In genomic region chr22:26588749-26589366, GRCh38 we compare ENCODE assay signal across 8 cellular contexts. TPM values are rescaled to one million over a fixed set of nuclear protein-coding genes. Genes with fewer than 3 reads are reported as not detected.
DNase-seq lines count a peak whose midpoint lies in the region; FAIRE-seq and TF ChIP-seq lines count a peak whose summit lies in the region.

No MANE protein-coding gene starts in this region.

- H2BK12ac ChIP-seq in neuronal stem cell (ENCODE audit: low read length): no peak overlapping the region

- no TSS peak for BruUV-seq in OCI-LY7 (replicated peaks; lab: Mats Ljungman, UMichigan)

- H3K36me3 Mint-ChIP-seq in CD4-positive, alpha-beta memory T cell: peaks cover 0 to 13% of the 10 kb centered on the region in 2 donors
- H3K36me3 Mint-ChIP-seq in endodermal cell (ENCODE audit: low read depth): peaks cover 20% of the 10 kb centered on the region

- no peaks in the 10 kb centered on the region for H3K36me3 ChIP-seq in CD4-positive, alpha-beta memory T cell (ENCODE audit: insufficient read depth, low read length)
- H3K36me3 ChIP-seq in OCI-LY7 (ENCODE audit: insufficient read depth, low read length) (peaks cover 4% of the 10 kb centered on the region; the same call in 1 of the 2 replicates), endodermal cell (ENCODE audit: control insufficient read depth, insufficient read depth, low read length) (no peaks in the 10 kb centered on the region), neuronal stem cell (replicated peaks in 1 of 2; ENCODE audit: control insufficient read depth in 2 of 2, insufficient read depth in 2 of 2, low read length in 2 of 2) (peaks cover 0 to 29% of the 10 kb centered on the region in 2 donors)

- H2BK120ac ChIP-seq in neuronal stem cell (ENCODE audit: low read depth, low read length): peak overlapping the region; percentile 19

- H3K79me2 ChIP-seq in OCI-LY7 (ENCODE audit: insufficient read depth, low read depth, low read length): peaks cover 10% of the 10 kb centered on the region; the same call in 1 of the 2 replicates

- H3K23ac ChIP-seq in neuronal stem cell (ENCODE audit: low read depth, low read length, poor library complexity): peak overlapping the region; percentile 12

- DNase-seq in CD4-positive, alpha-beta memory T cell: no peak
- DNase-seq in OCI-LY7 (ENCODE audit: low spot score) (no peak), endodermal cell (no peak), neuronal stem cell (ENCODE audit: low spot score) (no peak), frontal cortex (ENCODE audit: low spot score in 2 of 2) (no peak), HuH-7 (ENCODE audit: low spot score) (no peak), cortex of kidney (lab: John Stamatoyannopoulos, UW) (no peak)
- no peak for DNase-seq in effector CD8-positive, alpha-beta T cell (lab: John Stamatoyannopoulos, UW)

- peaks cover 8% of the 10 kb centered on the region for H3K79me1 ChIP-seq in neuronal stem cell (ENCODE audit: low read depth, low read length)

- CTCF ChIA-PET in CD4-positive, alpha-beta memory T cell (lab: Charles Lee; ENCODE audit: partially characterized antibody): no interaction called here
- CTCF ChIA-PET in OCI-LY7 (lab: Charles Lee; ENCODE audit: unreplicated experiment): interaction anchor here (0.6 kb wide), 1 partner anchor 1394 kb away, joined by 3 read pairs; no protein-coding TSS in a partner anchor

- POLR2A ChIA-PET in CD4-positive, alpha-beta memory T cell (lab: Charles Lee; ENCODE audit: partially characterized antibody): interaction anchor here (1.2 to 2.8 kb wide), 5 partner anchors 9 to 105 kb away, joined by 3 to 12 read pairs (median 5); partner anchors contain the start of genes HPS4, SRRD and TFIP11
- POLR2A ChIA-PET in OCI-LY7 (lab: Charles Lee): no interaction called here

- H3K9me3 Mint-ChIP-seq in CD4-positive, alpha-beta memory T cell: peaks cover 0 to 2% (median 0%) of the 10 kb centered on the region in 8 donors
- no peaks in the 10 kb centered on the region for H3K9me3 Mint-ChIP-seq in endodermal cell

- peak overlapping the region; percentile 77 for H3K9ac ChIP-seq in endodermal cell (ENCODE audit: extremely low read depth, low read length, poor library complexity, severe bottlenecking)
- H3K9ac ChIP-seq in neuronal stem cell (ENCODE audit: low read depth, low read length, poor library complexity): peak overlapping the region; percentile 82

- peak overlapping the region; percentile 42 for H3K4ac ChIP-seq in neuronal stem cell (ENCODE audit: low read length)

- WGBS in endodermal cell (ENCODE audit: insufficient coverage in 1 of 2, insufficient read length in 1 of 2), 2 experiments: 56 to 61% methylated on average over 8 to 13 of the region's 13 CpGs
- no CpG with 5 or more reads among the region's 13 CpGs for WGBS in neuronal stem cell (ENCODE audit: extremely low coverage in 2 of 2, insufficient read length in 2 of 2, insufficient replicate concordance in 1 of 2), 2 donors

- H3K27ac ChIP-seq in CD4-positive, alpha-beta memory T cell (ENCODE audit: low read depth, low read length): peak overlapping the region; percentile 66
- H3K27ac ChIP-seq in OCI-LY7 (ENCODE audit: low read depth, low read length, poor library complexity, severe bottlenecking): no peak overlapping the region
- no peak overlapping the region for H3K27ac ChIP-seq in endodermal cell (ENCODE audit: low read depth, low read length)
- no peak overlapping the region for H3K27ac ChIP-seq in neuronal stem cell (replicated peaks; ENCODE audit: low read length)

- peak overlapping the region; percentile 77 for H3K4me2 ChIP-seq in OCI-LY7 (ENCODE audit: low read length)
- H3K4me2 ChIP-seq in neuronal stem cell (ENCODE audit: insufficient read depth, low read length, poor library complexity, severe bottlenecking): peak overlapping the region; percentile 92

- H4K8ac ChIP-seq in neuronal stem cell (ENCODE audit: low read depth, low read length): no peak overlapping the region

- intact Hi-C loops in CD4-positive, alpha-beta memory T cell (cut with micrococcal nuclease): no loop called here
- intact Hi-C loops in OCI-LY7 (cut with micrococcal nuclease; ENCODE audit: unreplicated experiment): loop anchor here (1.0 kb wide), 1 partner anchor 9 kb away; no protein-coding TSS in a partner anchor

- no peak overlapping the region for H4K91ac ChIP-seq in neuronal stem cell (ENCODE audit: low read depth, low read length, poor library complexity)

- H3K9me2 ChIP-seq in OCI-LY7 (ENCODE audit: insufficient read depth, low read length): no peaks in the 10 kb centered on the region

- H3K4me3 ChIP-seq in CD4-positive, alpha-beta memory T cell (ENCODE audit: low read length in 2 of 2): peak overlapping the region; percentile 69 to 78
- H3K4me3 ChIP-seq in OCI-LY7 (ENCODE audit: low read depth, low read length, poor library complexity, severe bottlenecking): peak overlapping the region; percentile 91
- peak overlapping the region; percentile 91 for H3K4me3 ChIP-seq in endodermal cell (ENCODE audit: low read length)
- peak overlapping the region; percentile 60 to 87 for H3K4me3 ChIP-seq in neuronal stem cell (ENCODE audit: low read length in 2 of 2)

- peak overlapping the region; percentile 77 for H2BK15ac ChIP-seq in neuronal stem cell (ENCODE audit: low read length)

- TF ChIP-seq CTCF in OCI-LY7 (conservative IDR thresholded peaks at IDR 0.05; ENCODE audit: low read length) (no peak), endodermal cell (conservative IDR thresholded peaks at IDR 0.05) (no peak)

- H3K4me1 ChIP-seq in CD4-positive, alpha-beta memory T cell (ENCODE audit: insufficient read depth, low read length): peaks cover 80% of the 10 kb centered on the region
- H3K4me1 ChIP-seq in OCI-LY7 (ENCODE audit: insufficient read depth, low read length, poor library complexity, severe bottlenecking) (peaks cover 44% of the 10 kb centered on the region), endodermal cell (ENCODE audit: control insufficient read depth, insufficient read depth, low read length) (no peaks in the 10 kb centered on the region), neuronal stem cell (ENCODE audit: control insufficient read depth in 2 of 2, insufficient read depth in 1 of 2, low read depth in 1 of 2, low read length in 2 of 2) (peaks cover 3 to 6% of the 10 kb centered on the region in 2 donors)

- no peaks in the 10 kb centered on the region for H3K27me3 Mint-ChIP-seq in CD4-positive, alpha-beta memory T cell
- H3K27me3 Mint-ChIP-seq in endodermal cell (ENCODE audit: insufficient read depth): no peaks in the 10 kb centered on the region

- H4K20me1 ChIP-seq in OCI-LY7 (ENCODE audit: insufficient read depth, low read length): no peaks in the 10 kb centered on the region

- peak overlapping the region; percentile 91 for H3K14ac ChIP-seq in neuronal stem cell (ENCODE audit: low read length)

- H2BK5ac ChIP-seq in neuronal stem cell (ENCODE audit: low read length): peak overlapping the region; percentile 85

- peak overlapping the region; percentile 70 to 92 (median 86) for H3K27ac Mint-ChIP-seq in CD4-positive, alpha-beta memory T cell
- H3K27ac Mint-ChIP-seq in endodermal cell: peak overlapping the region; percentile 83

- peaks cover 46 to 86% (median 66%) of the 10 kb centered on the region in 4 donors for H3K4me1 Mint-ChIP-seq in CD4-positive, alpha-beta memory T cell
- peaks cover 22% of the 10 kb centered on the region for H3K4me1 Mint-ChIP-seq in endodermal cell

- peak overlapping the region; percentile 89 for H3K18ac ChIP-seq in neuronal stem cell (ENCODE audit: low read length)

- H3K27me3 ChIP-seq in CD4-positive, alpha-beta memory T cell (ENCODE audit: insufficient read depth, low read length): no peaks in the 10 kb centered on the region
- H3K27me3 ChIP-seq in endodermal cell (ENCODE audit: control insufficient read depth, insufficient read depth, low read length, poor library complexity, severe bottlenecking) (no peaks in the 10 kb centered on the region), neuronal stem cell (ENCODE audit: control insufficient read depth in 3 of 3, insufficient read depth in 3 of 3, low read depth in 1 of 3, low read length in 3 of 3) (no peaks in the 10 kb centered on the region)

- FAIRE-seq in frontal cortex (lab: Jason Lieb, UNC): no peak

- H2AFZ ChIP-seq in OCI-LY7 (ENCODE audit: low read length) (no peak overlapping the region), neuronal stem cell (ENCODE audit: low read length) (peak overlapping the region; percentile 78)

- H3K9me3 ChIP-seq in CD4-positive, alpha-beta memory T cell (ENCODE audit: control insufficient read depth in 1 of 2, low read length in 2 of 2): no peaks in the 10 kb centered on the region
- peaks cover 5% of the 10 kb centered on the region; the same call in 1 of the 2 replicates for H3K9me3 ChIP-seq in OCI-LY7 (ENCODE audit: low read length)
- H3K9me3 ChIP-seq in endodermal cell (ENCODE audit: control insufficient read depth, low read length): peaks cover 5% of the 10 kb centered on the region
- H3K9me3 ChIP-seq in neuronal stem cell (replicated peaks in 1 of 2; ENCODE audit: control insufficient read depth in 2 of 2, insufficient read depth in 1 of 2, low read depth in 1 of 2, low read length in 2 of 2): peaks cover 2 to 6% of the 10 kb centered on the region in 2 donors

- peak overlapping the region; percentile 89 to 94 (median 90) for H3K4me3 Mint-ChIP-seq in CD4-positive, alpha-beta memory T cell
- peak overlapping the region; percentile 87 for H3K4me3 Mint-ChIP-seq in endodermal cell

- peak overlapping the region; percentile 65 for H2AK5ac ChIP-seq in neuronal stem cell (ENCODE audit: low read depth, low read length)

RNA-seq across cellular contexts. Expression of gene TPST2, which starts 1.1 kb away (rescaled TPM):
- total RNA-seq in CD4-positive, alpha-beta memory T cell: 10 to 100 TPM; 23.9 to 27.9 TPM
- 10 to 100 TPM; 46.6 to 47.8 TPM for polyA plus RNA-seq in CD4-positive, alpha-beta memory T cell
- 19.1 and 19.9 TPM in 2 replicates for total RNA-seq in OCI-LY7 (2014; rRNA removed; shearing (Covaris generic))
- 12.5 and 14.4 TPM in 2 replicates for total RNA-seq in OCI-LY7 (2022)
- total RNA-seq in endodermal cell: 10 to 100 TPM; 38.9 to 53.2 TPM
- 22.0 TPM for polyA plus RNA-seq in endodermal cell (2013, experiment 1 of 2)
- 19.7 TPM for polyA plus RNA-seq in endodermal cell (2013, experiment 2 of 2)
- polyA plus RNA-seq in neuronal stem cell (2013, experiment 1 of 2): 19.5 TPM
- 18.8 TPM for polyA plus RNA-seq in neuronal stem cell (2013, experiment 2 of 2)
- total RNA-seq in frontal cortex: 6.1 TPM

RNA-seq across cellular contexts. Expression of gene CRYBB1, which starts 29.0 kb away (rescaled TPM):
- not detected for total RNA-seq in CD4-positive, alpha-beta memory T cell
- not detected for polyA plus RNA-seq in CD4-positive, alpha-beta memory T cell
- 0.21 and 0.35 TPM in 2 replicates for total RNA-seq in OCI-LY7 (2014; rRNA removed; shearing (Covaris generic))
- total RNA-seq in OCI-LY7 (2022): 0.61 TPM in 1 of 2 replicates, not detected in the other
- total RNA-seq in endodermal cell: 1 to 10 TPM in 1 of 2 donors, under 1 TPM in 1; 0.33 to 1.7 TPM
- polyA plus RNA-seq in endodermal cell (2013, experiment 1 of 2): 0.21 TPM
- not detected for polyA plus RNA-seq in endodermal cell (2013, experiment 2 of 2)
- polyA plus RNA-seq in neuronal stem cell (2013, experiment 1 of 2): 0.14 TPM
- 0.12 TPM for polyA plus RNA-seq in neuronal stem cell (2013, experiment 2 of 2)
- total RNA-seq in frontal cortex: 2.0 TPM

RNA-seq across cellular contexts. Expression of gene CRYBA4, which starts 32.9 kb away (rescaled TPM):
- total RNA-seq in CD4-positive, alpha-beta memory T cell: not detected
- polyA plus RNA-seq in CD4-positive, alpha-beta memory T cell: not detected
- 3.2 TPM in 1 of 2 replicates, not detected in the other for total RNA-seq in OCI-LY7 (2014; rRNA removed; shearing (Covaris generic))
- total RNA-seq in OCI-LY7 (2022) (1.3 TPM in 1 of 2 replicates, not detected in the other), endodermal cell (not detected), frontal cortex (not detected)
- polyA plus RNA-seq in endodermal cell (2013, experiment 1 of 2): 0.39 TPM
- 0.50 TPM for polyA plus RNA-seq in endodermal cell (2013, experiment 2 of 2)
- 1.1 TPM for polyA plus RNA-seq in neuronal stem cell (2013, experiment 1 of 2)
- 1.2 TPM for polyA plus RNA-seq in neuronal stem cell (2013, experiment 2 of 2)
